In the genomic region with DNA sequence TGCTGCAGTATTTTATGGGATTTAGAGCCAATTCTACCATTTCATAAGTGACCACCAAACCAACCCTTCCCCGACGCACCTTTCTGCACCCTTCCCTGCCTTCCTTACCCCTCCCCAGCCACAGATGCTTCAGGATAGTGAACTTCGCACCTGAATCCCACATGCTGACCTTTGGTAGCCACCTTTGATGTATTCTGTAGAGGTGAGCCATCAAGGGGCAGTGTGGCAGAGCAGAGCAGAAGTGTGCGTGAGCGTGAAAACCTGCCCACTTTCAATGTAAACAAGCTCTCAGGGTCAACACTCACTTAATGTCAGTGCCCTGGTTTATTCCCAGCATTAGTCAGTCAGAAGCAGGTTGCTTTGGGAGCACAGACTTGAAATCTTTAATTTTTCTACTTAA, we compare ENCODE assay signal across 1 cellular context.
TF ChIP-seq lines count a peak whose summit lies in the region.

No MANE protein-coding gene starts in this region.

TF ChIP-seq in HepG2, 621 proteins besides CTCF, POLR2A, EP300 and RAD21 (continued from another document and continues in another):
- TF ChIP-seq SIN3A (IDR thresholded peaks at IDR 0.05; ENCODE audit: borderline replicate concordance, low read depth, low read length) (no peak), ZNF232 (CRISPR knock-in tag; IDR thresholded peaks at IDR 0.05; ENCODE audit: borderline replicate concordance) (no peak), PHF21A (CRISPR knock-in tag; IDR thresholded peaks at IDR 0.05) (peak; percentile 68; the same call in 1 of the 2 replicates), ZNF737 (CRISPR knock-in tag; IDR thresholded peaks at IDR 0.05; ENCODE audit: borderline replicate concordance) (no peak), TRIM24 (CRISPR knock-in tag; IDR thresholded peaks at IDR 0.05) (0 out of 2 replicates have a peak, but pooled peaks have one; percentile 39), ZNF780A (CRISPR knock-in tag; IDR thresholded peaks at IDR 0.05) (no peak), ATF2 (CRISPR knock-in tag; IDR thresholded peaks at IDR 0.05) (peak; percentile 55; the same call in 1 of the 2 replicates), ZNF570 (CRISPR knock-in tag; IDR thresholded peaks at IDR 0.05; ENCODE audit: borderline replicate concordance) (no peak), CBX2 (IDR thresholded peaks at IDR 0.05; ENCODE audit: low read depth, low read length) (no peak), CBX2 (CRISPR knock-in tag; IDR thresholded peaks at IDR 0.05; ENCODE audit: low read depth) (no peak), ZNF607 (CRISPR knock-in tag; IDR thresholded peaks at IDR 0.05; ENCODE audit: borderline replicate concordance) (no peak), IRF9 (CRISPR knock-in tag; IDR thresholded peaks at IDR 0.05; ENCODE audit: borderline replicate concordance) (no peak), ZNF441 (CRISPR knock-in tag; IDR thresholded peaks at IDR 0.05; ENCODE audit: borderline replicate concordance) (no peak), ZNF335 (CRISPR knock-in tag; IDR thresholded peaks at IDR 0.05) (no peak), CREM (IDR thresholded peaks at IDR 0.05) (peak; percentile 75), CREM (CRISPR knock-in tag; IDR thresholded peaks at IDR 0.05) (no peak), TOPORS (CRISPR knock-in tag; IDR thresholded peaks at IDR 0.05) (no peak), MNT (IDR thresholded peaks at IDR 0.05) (no peak), ZNF605 (CRISPR knock-in tag; IDR thresholded peaks at IDR 0.05) (no peak), ZNF296 (CRISPR knock-in tag; conservative IDR thresholded peaks at IDR 0.05) (no peak), RFX5 (IDR thresholded peaks at IDR 0.05; ENCODE audit: low read depth, low read length) (no peak), RBFOX2 (IDR thresholded peaks at IDR 0.05; ENCODE audit: low read depth, low read length) (no peak), ATM (IDR thresholded peaks at IDR 0.05; ENCODE audit: borderline replicate concordance) (no peak), ZNF850 (CRISPR knock-in tag; conservative IDR thresholded peaks at IDR 0.05) (no peak), GTF2F1 (IDR thresholded peaks at IDR 0.05; ENCODE audit: low read length) (no peak), STAT6 (CRISPR knock-in tag; IDR thresholded peaks at IDR 0.05; ENCODE audit: borderline replicate concordance) (no peak), SMARCE1 (IDR thresholded peaks at IDR 0.05; ENCODE audit: borderline replicate concordance) (no peak), RELA (CRISPR knock-in tag; IDR thresholded peaks at IDR 0.05) (no peak), REPIN1 (CRISPR knock-in tag; IDR thresholded peaks at IDR 0.05; ENCODE audit: borderline replicate concordance, low read depth) (0 out of 2 replicates have a peak, but pooled peaks have one; percentile 30), FOXO1 (CRISPR knock-in tag; IDR thresholded peaks at IDR 0.05) (peak; percentile 93), GABPB1 (CRISPR knock-in tag; IDR thresholded peaks at IDR 0.05) (no peak), YY1 (IDR thresholded peaks at IDR 0.05; ENCODE audit: insufficient read depth, insufficient replicate concordance, low read depth, low read length) (no peak), RBAK (CRISPR knock-in tag; IDR thresholded peaks at IDR 0.05) (no peak), AGO1 (IDR thresholded peaks at IDR 0.05; ENCODE audit: low read depth, low read length, poor library complexity, severe bottlenecking) (no peak), JUN (CRISPR knock-in tag; IDR thresholded peaks at IDR 0.05) (peak; percentile 37; the same call in 1 of the 2 replicates), KLF9 (CRISPR knock-in tag; IDR thresholded peaks at IDR 0.05; ENCODE audit: low read depth) (no peak), NFIB (CRISPR knock-in tag; IDR thresholded peaks at IDR 0.05; ENCODE audit: borderline replicate concordance) (no peak), KDM1A (CRISPR knock-in tag; IDR thresholded peaks at IDR 0.05) (peak; percentile 78)
- TF ChIP-seq, protein P1, sequence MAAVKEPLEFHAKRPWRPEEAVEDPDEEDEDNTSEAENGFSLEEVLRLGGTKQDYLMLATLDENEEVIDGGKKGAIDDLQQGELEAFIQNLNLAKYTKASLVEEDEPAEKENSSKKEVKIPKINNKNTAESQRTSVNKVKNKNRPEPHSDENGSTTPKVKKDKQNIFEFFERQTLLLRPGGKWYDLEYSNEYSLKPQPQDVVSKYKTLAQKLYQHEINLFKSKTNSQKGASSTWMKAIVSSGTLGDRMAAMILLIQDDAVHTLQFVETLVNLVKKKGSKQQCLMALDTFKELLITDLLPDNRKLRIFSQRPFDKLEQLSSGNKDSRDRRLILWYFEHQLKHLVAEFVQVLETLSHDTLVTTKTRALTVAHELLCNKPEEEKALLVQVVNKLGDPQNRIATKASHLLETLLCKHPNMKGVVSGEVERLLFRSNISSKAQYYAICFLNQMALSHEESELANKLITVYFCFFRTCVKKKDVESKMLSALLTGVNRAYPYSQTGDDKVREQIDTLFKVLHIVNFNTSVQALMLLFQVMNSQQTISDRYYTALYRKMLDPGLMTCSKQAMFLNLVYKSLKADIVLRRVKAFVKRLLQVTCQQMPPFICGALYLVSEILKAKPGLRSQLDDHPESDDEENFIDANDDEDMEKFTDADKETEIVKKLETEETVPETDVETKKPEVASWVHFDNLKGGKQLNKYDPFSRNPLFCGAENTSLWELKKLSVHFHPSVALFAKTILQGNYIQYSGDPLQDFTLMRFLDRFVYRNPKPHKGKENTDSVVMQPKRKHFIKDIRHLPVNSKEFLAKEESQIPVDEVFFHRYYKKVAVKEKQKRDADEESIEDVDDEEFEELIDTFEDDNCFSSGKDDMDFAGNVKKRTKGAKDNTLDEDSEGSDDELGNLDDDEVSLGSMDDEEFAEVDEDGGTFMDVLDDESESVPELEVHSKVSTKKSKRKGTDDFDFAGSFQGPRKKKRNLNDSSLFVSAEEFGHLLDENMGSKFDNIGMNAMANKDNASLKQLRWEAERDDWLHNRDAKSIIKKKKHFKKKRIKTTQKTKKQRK (IDR thresholded peaks at IDR 0.05; ENCODE audit: low read length), result no peak
- TF ChIP-seq, protein P2, sequence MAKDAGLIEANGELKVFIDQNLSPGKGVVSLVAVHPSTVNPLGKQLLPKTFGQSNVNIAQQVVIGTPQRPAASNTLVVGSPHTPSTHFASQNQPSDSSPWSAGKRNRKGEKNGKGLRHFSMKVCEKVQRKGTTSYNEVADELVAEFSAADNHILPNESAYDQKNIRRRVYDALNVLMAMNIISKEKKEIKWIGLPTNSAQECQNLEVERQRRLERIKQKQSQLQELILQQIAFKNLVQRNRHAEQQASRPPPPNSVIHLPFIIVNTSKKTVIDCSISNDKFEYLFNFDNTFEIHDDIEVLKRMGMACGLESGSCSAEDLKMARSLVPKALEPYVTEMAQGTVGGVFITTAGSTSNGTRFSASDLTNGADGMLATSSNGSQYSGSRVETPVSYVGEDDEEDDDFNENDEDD (CRISPR knock-in tag; IDR thresholded peaks at IDR 0.05; ENCODE audit: borderline replicate concordance), result no peak
- TF ChIP-seq, protein P3, sequence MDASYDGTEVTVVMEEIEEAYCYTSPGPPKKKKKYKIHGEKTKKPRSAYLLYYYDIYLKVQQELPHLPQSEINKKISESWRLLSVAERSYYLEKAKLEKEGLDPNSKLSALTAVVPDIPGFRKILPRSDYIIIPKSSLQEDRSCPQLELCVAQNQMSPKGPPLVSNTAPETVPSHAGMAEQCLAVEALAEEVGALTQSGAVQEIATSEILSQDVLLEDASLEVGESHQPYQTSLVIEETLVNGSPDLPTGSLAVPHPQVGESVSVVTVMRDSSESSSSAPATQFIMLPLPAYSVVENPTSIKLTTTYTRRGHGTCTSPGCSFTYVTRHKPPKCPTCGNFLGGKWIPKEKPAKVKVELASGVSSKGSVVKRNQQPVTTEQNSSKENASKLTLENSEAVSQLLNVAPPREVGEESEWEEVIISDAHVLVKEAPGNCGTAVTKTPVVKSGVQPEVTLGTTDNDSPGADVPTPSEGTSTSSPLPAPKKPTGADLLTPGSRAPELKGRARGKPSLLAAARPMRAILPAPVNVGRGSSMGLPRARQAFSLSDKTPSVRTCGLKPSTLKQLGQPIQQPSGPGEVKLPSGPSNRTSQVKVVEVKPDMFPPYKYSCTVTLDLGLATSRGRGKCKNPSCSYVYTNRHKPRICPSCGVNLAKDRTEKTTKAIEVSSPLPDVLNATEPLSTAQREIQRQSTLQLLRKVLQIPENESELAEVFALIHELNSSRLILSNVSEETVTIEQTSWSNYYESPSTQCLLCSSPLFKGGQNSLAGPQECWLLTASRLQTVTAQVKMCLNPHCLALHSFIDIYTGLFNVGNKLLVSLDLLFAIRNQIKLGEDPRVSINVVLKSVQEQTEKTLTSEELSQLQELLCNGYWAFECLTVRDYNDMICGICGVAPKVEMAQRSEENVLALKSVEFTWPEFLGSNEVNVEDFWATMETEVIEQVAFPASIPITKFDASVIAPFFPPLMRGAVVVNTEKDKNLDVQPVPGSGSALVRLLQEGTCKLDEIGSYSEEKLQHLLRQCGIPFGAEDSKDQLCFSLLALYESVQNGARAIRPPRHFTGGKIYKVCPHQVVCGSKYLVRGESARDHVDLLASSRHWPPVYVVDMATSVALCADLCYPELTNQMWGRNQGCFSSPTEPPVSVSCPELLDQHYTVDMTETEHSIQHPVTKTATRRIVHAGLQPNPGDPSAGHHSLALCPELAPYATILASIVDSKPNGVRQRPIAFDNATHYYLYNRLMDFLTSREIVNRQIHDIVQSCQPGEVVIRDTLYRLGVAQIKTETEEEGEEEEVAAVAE (CRISPR knock-in tag; IDR thresholded peaks at IDR 0.05; ENCODE audit: borderline replicate concordance), result no peak
- TF ChIP-seq, protein P4, sequence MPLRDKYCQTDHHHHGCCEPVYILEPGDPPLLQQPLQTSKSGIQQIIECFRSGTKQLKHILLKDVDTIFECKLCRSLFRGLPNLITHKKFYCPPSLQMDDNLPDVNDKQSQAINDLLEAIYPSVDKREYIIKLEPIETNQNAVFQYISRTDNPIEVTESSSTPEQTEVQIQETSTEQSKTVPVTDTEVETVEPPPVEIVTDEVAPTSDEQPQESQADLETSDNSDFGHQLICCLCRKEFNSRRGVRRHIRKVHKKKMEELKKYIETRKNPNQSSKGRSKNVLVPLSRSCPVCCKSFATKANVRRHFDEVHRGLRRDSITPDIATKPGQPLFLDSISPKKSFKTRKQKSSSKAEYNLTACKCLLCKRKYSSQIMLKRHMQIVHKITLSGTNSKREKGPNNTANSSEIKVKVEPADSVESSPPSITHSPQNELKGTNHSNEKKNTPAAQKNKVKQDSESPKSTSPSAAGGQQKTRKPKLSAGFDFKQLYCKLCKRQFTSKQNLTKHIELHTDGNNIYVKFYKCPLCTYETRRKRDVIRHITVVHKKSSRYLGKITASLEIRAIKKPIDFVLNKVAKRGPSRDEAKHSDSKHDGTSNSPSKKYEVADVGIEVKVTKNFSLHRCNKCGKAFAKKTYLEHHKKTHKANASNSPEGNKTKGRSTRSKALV (CRISPR knock-in tag; IDR thresholded peaks at IDR 0.05), result no peak
